In the genomic region with DNA sequence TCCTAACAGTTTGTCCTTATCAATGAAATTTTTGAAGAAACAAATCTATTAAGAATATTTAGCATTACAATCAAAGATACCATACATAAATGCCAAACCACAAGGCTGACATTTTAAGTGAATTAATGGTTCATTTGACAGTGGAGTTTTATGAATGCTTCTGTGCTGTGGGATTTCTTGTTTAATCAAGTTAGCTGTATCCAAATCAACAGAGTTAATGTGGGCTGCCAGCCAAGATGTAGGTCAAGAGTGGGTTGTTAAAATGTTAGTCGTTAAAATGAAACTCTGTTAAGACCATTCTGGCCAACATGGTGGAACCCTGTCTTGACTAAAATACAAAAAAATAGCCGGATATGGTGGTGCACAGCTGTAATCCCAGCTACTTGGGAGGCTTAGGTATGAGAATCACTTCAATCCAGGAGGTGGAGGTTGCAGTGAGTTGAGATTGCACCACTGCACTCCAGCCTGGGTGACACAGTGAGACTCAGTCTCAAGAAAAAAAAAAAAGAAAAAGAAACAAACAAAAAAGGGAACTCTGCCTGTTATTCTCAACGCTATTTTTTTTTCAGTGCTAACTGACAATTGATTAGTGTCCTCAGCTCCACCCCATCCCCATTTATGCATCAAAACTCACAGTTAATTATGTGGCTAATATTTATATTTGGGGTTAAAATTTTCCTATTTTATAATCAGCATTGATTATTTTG, we compare ENCODE assay signal across 21 cellular contexts. TPM values are rescaled to one million over a fixed set of nuclear protein-coding genes. Genes with fewer than 3 reads are reported as not detected.
DNase-seq lines count a peak whose midpoint lies in the region; ATAC-seq lines count a peak whose summit lies in the region.
"Had no signal": no experiment of that assay in that cellular context is flagged by ENCODE, and none has a peak within 500 bp of the region (broad histone marks: within the 10 kb centered on the region; RNA-seq: fewer than 3 reads in every experiment).

No MANE protein-coding gene starts in this region.

- peaks cover 15% of the 10 kb centered on the region for H3K36me3 Mint-ChIP-seq in activated CD8-positive, alpha-beta memory T cell treated with anti-CD3 and anti-CD28 coated beads, Interleukin-2, amount 10 ng/mL, durations not matched to agents 7 days and 5 days
- H3K36me3 Mint-ChIP-seq: brain had no signal

- no peak overlapping the region for H3K4me3 Mint-ChIP-seq in activated CD8-positive, alpha-beta memory T cell treated with anti-CD3 and anti-CD28 coated beads, Interleukin-2, amount 10 ng/mL, durations not matched to agents 7 days and 5 days
- H3K4me3 Mint-ChIP-seq: activated CD8-positive, alpha-beta T cell treated with anti-CD3 and anti-CD28 coated beads, Interleukin-2, amount 10 ng/mL, durations not matched to agents 7 days and 5 days; brain; H9; naive thymus-derived CD8-positive, alpha-beta T cell had no signal

- in situ Hi-C loops in KBM-7 (cut with MboI; ENCODE audit: low pct_unique_long_range_greater_than_20kb, low sequenced_read_pairs), result no loop called here

- H3K4me1 Mint-ChIP-seq in activated CD8-positive, alpha-beta memory T cell treated with anti-CD3 and anti-CD28 coated beads, Interleukin-2, amount 10 ng/mL, durations not matched to agents 7 days and 5 days, result peaks cover 75% of the 10 kb centered on the region
- H3K4me1 Mint-ChIP-seq: brain had no signal

- CTCF ChIA-PET in activated CD8-positive, alpha-beta memory T cell treated with anti-CD3 and anti-CD28 coated beads, Interleukin-2, amount 10 ng/mL, durations not matched to agents 7 days and 5 days (lab: Charles Lee), result interaction anchor here (1.8 to 2.0 kb wide), 2 partner anchors 13 to 18 kb away, joined by 3 to 5 read pairs; no protein-coding TSS in a partner anchor

- DNase-seq in CD1c-positive myeloid dendritic cell (ENCODE audit: extremely low spot score), result peak; percentile 68
- peak; percentile 53 for DNase-seq in KBM-7
- DNase-seq in OCI-M1 (lab: John Stamatoyannopoulos, UW), result peak; percentile 53
- DNase-seq in left kidney (ENCODE audit: low read depth, low spot score), result peak; percentile 50
- DNase-seq in activated CD8-positive, alpha-beta memory T cell treated with anti-CD3 and anti-CD28 coated beads, Interleukin-2, amount 10 ng/mL, durations not matched to agents 7 days and 5 days, result no peak
- DNase-seq in NCI-H748 treated with DMSO at 0.1 percent for 48 hours (lab: John Stamatoyannopoulos, UW), result no peak
- DNase-seq in stimulated activated CD8-positive, alpha-beta memory T cell treated with anti-CD3 and anti-CD28 coated beads, Interleukin-4, amount 100 ng/mL, for 48 hours, result no peak
- DNase-seq: activated CD8-positive, alpha-beta T cell treated with anti-CD3 and anti-CD28 coated beads, Interleukin-2, amount 10 ng/mL, durations not matched to agents 7 days and 5 days; activated effector memory CD4-positive, alpha-beta T cell treated with anti-CD3 and anti-CD28 coated beads, Interleukin-2, amount 50 U/mL, for 16 hours; Calu3; H9; head of caudate nucleus; left cardiac atrium; naive thymus-derived CD8-positive, alpha-beta T cell; NCI-H1436; NCI-H510A; stimulated activated CD4-positive, alpha-beta T cell treated with anti-CD3 and anti-CD28 coated beads, Interleukin-4, amount 100 ng/mL, for 4 hours; stimulated activated naive CD8-positive, alpha-beta T cell treated with anti-CD3 and anti-CD28 coated beads, Interleukin-15, Interleukin-2, amounts not matched to agents 100 U/mL and 50 U/mL, for 24 hours had no signal

- no peak overlapping the region for H3K27ac Mint-ChIP-seq in activated CD8-positive, alpha-beta memory T cell treated with anti-CD3 and anti-CD28 coated beads, Interleukin-2, amount 10 ng/mL, durations not matched to agents 7 days and 5 days
- H3K27ac Mint-ChIP-seq: activated CD8-positive, alpha-beta T cell treated with anti-CD3 and anti-CD28 coated beads, Interleukin-2, amount 10 ng/mL, durations not matched to agents 7 days and 5 days; brain; H9; naive thymus-derived CD8-positive, alpha-beta T cell had no signal

- H3K27me3 Mint-ChIP-seq in activated CD8-positive, alpha-beta memory T cell treated with anti-CD3 and anti-CD28 coated beads, Interleukin-2, amount 10 ng/mL, durations not matched to agents 7 days and 5 days, result no peaks in the 10 kb centered on the region

- no peaks in the 10 kb centered on the region for H3K9me3 Mint-ChIP-seq in activated CD8-positive, alpha-beta memory T cell treated with anti-CD3 and anti-CD28 coated beads, Interleukin-2, amount 10 ng/mL, durations not matched to agents 7 days and 5 days (ENCODE audit: low read depth)
- H3K9me3 Mint-ChIP-seq: brain; H9; naive thymus-derived CD8-positive, alpha-beta T cell had no signal

- no peak for ATAC-seq in activated CD8-positive, alpha-beta memory T cell treated with anti-CD3 and anti-CD28 coated beads, Interleukin-2, amount 10 ng/mL, durations not matched to agents 7 days and 5 days
- no peak for ATAC-seq in HG02623 (IDR thresholded peaks at IDR 0.05; ENCODE audit: unreplicated experiment)
- ATAC-seq: activated CD8-positive, alpha-beta T cell treated with anti-CD3 and anti-CD28 coated beads, Interleukin-2, amount 10 ng/mL, durations not matched to agents 7 days and 5 days; left cardiac atrium; naive thymus-derived CD8-positive, alpha-beta T cell; stimulated activated naive CD8-positive, alpha-beta T cell treated with anti-CD3 and anti-CD28 coated beads, Interleukin-15, Interleukin-2, amounts not matched to agents 100 U/mL and 50 U/mL, for 24 hours had no signal

RNA-seq across cellular contexts. Expression of a gene that starts 20.3 kb away (rescaled TPM):
- total RNA-seq in activated CD8-positive, alpha-beta memory T cell treated with anti-CD3 and anti-CD28 coated beads, Interleukin-2, amount 10 ng/mL, durations not matched to agents 7 days and 5 days, result 10 to 100 TPM; 25.9 to 34.0 TPM
- total RNA-seq: osteocyte had no signal

Comparison
In these comparisons a context has a peak if more than half of its experiments do, and no peak if none do; other contexts are left out.
1. DNase-seq: peak in CD1c-positive myeloid dendritic cell (single experiment), KBM-7 (single experiment), OCI-M1 (single experiment) and left kidney (single experiment); none in activated CD8-positive, alpha-beta memory T cell treated with anti-CD3 and anti-CD28 coated beads, Interleukin-2, amount 10 ng/mL, durations not matched to agents 7 days and 5 days (single experiment), NCI-H748 treated with DMSO at 0.1 percent for 48 hours (single experiment) and stimulated activated CD8-positive, alpha-beta memory T cell treated with anti-CD3 and anti-CD28 coated beads, Interleukin-4, amount 100 ng/mL, for 48 hours (single experiment).